1 cellular context compared by ENCODE assay signal in genomic region chr15:74382004-74382816, GRCh38.
TF ChIP-seq lines count a peak whose summit lies in the region.

No MANE protein-coding gene starts in this region.

TF ChIP-seq in GM12878, 131 proteins besides CTCF, POLR2A, EP300 and RAD21 (continued from another document):
- TF ChIP-seq NKRF (conservative IDR thresholded peaks at IDR 0.05) (peak; percentile 67), SKIL (IDR thresholded peaks at IDR 0.05; ENCODE audit: low read depth, poor library complexity, severe bottlenecking) (peak; percentile 41), SMARCA5 (IDR thresholded peaks at IDR 0.05) (peak; percentile 93)
TF ChIP-seq in GM12878: peak in this region for 28.
